ENCODE assay signal across 1 cellular context in genomic region chr10:87803831-87804230, GRCh38.
TF ChIP-seq lines count a peak whose summit lies in the region.

No MANE protein-coding gene starts in this region.

TF ChIP-seq in SK-N-SH, 30 proteins besides CTCF, POLR2A, EP300 and RAD21 (continued from another document):
- TF ChIP-seq RCOR1 (IDR thresholded peaks at IDR 0.05; ENCODE audit: low read length): no peak
- TF ChIP-seq NRF1 (IDR thresholded peaks at IDR 0.05; ENCODE audit: low read depth, low read length): no peak
- no peak for TF ChIP-seq ZBTB33 (IDR thresholded peaks at IDR 0.05; ENCODE audit: borderline replicate concordance, low read depth)
- TF ChIP-seq NFIC (IDR thresholded peaks at IDR 0.05; ENCODE audit: borderline replicate concordance): no peak
- TF ChIP-seq, protein P1, sequence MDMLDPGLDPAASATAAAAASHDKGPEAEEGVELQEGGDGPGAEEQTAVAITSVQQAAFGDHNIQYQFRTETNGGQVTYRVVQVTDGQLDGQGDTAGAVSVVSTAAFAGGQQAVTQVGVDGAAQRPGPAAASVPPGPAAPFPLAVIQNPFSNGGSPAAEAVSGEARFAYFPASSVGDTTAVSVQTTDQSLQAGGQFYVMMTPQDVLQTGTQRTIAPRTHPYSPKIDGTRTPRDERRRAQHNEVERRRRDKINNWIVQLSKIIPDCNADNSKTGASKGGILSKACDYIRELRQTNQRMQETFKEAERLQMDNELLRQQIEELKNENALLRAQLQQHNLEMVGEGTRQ (IDR thresholded peaks at IDR 0.05; ENCODE audit: borderline replicate concordance, low read depth, low read length): no peak
- no peak for TF ChIP-seq GABPA (IDR thresholded peaks at IDR 0.05; ENCODE audit: low read depth)
- TF ChIP-seq REST (IDR thresholded peaks at IDR 0.05; ENCODE audit: low read depth, low read length): no peak
- no peak for TF ChIP-seq RFX5 (IDR thresholded peaks at IDR 0.05; ENCODE audit: low read length)
- no peak for TF ChIP-seq FOXJ3 (CRISPR knock-in tag; IDR thresholded peaks at IDR 0.05)
- no peak for TF ChIP-seq GATA2 (CRISPR knock-in tag; IDR thresholded peaks at IDR 0.05)
